16 cellular contexts compared by ENCODE assay signal in the genomic region with DNA sequence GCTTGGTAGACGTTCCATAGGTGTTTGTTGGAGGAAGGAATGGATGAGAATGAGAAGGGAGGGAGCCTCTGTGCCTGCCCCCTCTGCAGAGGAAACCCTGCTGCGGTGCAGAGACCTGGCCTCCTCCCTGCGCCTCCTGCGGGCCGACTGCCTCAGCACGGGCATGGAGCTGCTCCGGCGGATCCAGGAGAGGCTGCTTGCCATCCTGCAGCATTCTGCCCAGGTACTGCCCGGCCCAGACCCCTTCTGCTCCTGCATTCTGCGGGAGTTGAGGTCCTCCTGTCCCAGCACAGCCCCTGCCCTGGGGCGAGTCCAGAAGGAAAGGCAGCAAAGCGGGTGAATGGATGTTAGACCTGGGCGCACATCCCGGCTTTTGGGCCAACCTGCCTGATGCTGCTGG.
DNase-seq lines count a peak whose midpoint lies in the region; ATAC-seq and TF ChIP-seq lines count a peak whose summit lies in the region.
"Had no signal": no experiment of that assay in that cellular context is flagged by ENCODE, and none has a peak within 500 bp of the region (broad histone marks: within the 10 kb centered on the region; RNA-seq: fewer than 3 reads in every experiment).

No MANE protein-coding gene starts in this region.

- H3K9me2 ChIP-seq in SU-DHL-6 (replicated peaks; ENCODE audit: insufficient read depth, low read length) = no peaks in the 10 kb centered on the region

- H3K27ac Mint-ChIP-seq in activated naive CD4-positive, alpha-beta T cell treated with anti-CD3 and anti-CD28 coated beads, Interleukin-2, amount 10 ng/mL, durations not matched to agents 7 days and 5 days = peak overlapping the region; percentile 97
- peak overlapping the region; percentile 98 for H3K27ac Mint-ChIP-seq in stimulated activated naive B cell treated with anti-CD40 and anti-IgM and Interleukin-4, amounts not matched to agents 10 μg/mL and 1 μg/mL and 100 μg/mL, for 72 hours

- H3K9me3 Mint-ChIP-seq in activated naive CD4-positive, alpha-beta T cell treated with anti-CD3 and anti-CD28 coated beads, Interleukin-2, amount 10 ng/mL, durations not matched to agents 7 days and 5 days = no peaks in the 10 kb centered on the region
- peaks cover 0 to 2% of the 10 kb centered on the region in 2 donors for H3K9me3 Mint-ChIP-seq in stimulated activated naive B cell treated with anti-CD40 and anti-IgM and Interleukin-4, amounts not matched to agents 10 μg/mL and 1 μg/mL and 100 μg/mL, for 72 hours
- H3K9me3 Mint-ChIP-seq: activated CD4-positive, alpha-beta T cell treated with anti-CD3 and anti-CD28 coated beads, Interleukin-2, amount 10 ng/mL, durations not matched to agents 7 days and 5 days had no signal

- no peaks in the 10 kb centered on the region for H3K27me3 ChIP-seq in SU-DHL-6 (ENCODE audit: low read length)

- H3K4me1 Mint-ChIP-seq in activated naive CD4-positive, alpha-beta T cell treated with anti-CD3 and anti-CD28 coated beads, Interleukin-2, amount 10 ng/mL, durations not matched to agents 7 days and 5 days = peaks cover 48% of the 10 kb centered on the region
- peaks cover 53 to 76% of the 10 kb centered on the region in 2 donors for H3K4me1 Mint-ChIP-seq in stimulated activated naive B cell treated with anti-CD40 and anti-IgM and Interleukin-4, amounts not matched to agents 10 μg/mL and 1 μg/mL and 100 μg/mL, for 72 hours

- H3K9ac ChIP-seq in SU-DHL-6 (ENCODE audit: low read length) = peak overlapping the region; percentile 58; the same call in 1 of the 2 replicates
- H3K9ac ChIP-seq: KMS-11 had no signal

- H2AFZ ChIP-seq in SU-DHL-6 (ENCODE audit: low read depth, low read length, severe bottlenecking) = no peak overlapping the region

- peaks cover 30% of the 10 kb centered on the region for H3K36me3 Mint-ChIP-seq in activated naive CD4-positive, alpha-beta T cell treated with anti-CD3 and anti-CD28 coated beads, Interleukin-2, amount 10 ng/mL, durations not matched to agents 7 days and 5 days
- peaks cover 51 to 74% of the 10 kb centered on the region in 2 donors for H3K36me3 Mint-ChIP-seq in stimulated activated naive B cell treated with anti-CD40 and anti-IgM and Interleukin-4, amounts not matched to agents 10 μg/mL and 1 μg/mL and 100 μg/mL, for 72 hours

- no peaks in the 10 kb centered on the region for H4K20me1 ChIP-seq in SU-DHL-6 (ENCODE audit: low read depth, low read length)

- H3K4me3 ChIP-seq in SU-DHL-6 (ENCODE audit: insufficient read depth, low read length, poor library complexity, severe bottlenecking) = no peak overlapping the region
- H3K4me3 ChIP-seq in coronary artery = no peak overlapping the region
- H3K4me3 ChIP-seq: mucosa of descending colon, prostate gland had no signal

- peaks cover 32% of the 10 kb centered on the region for H3F3A ChIP-seq in SU-DHL-6 (ENCODE audit: insufficient read depth)

- no peak for ATAC-seq in stimulated activated naive B cell treated with anti-CD40 and anti-IgM and Interleukin-4, amounts not matched to agents 10 μg/mL and 1 μg/mL and 100 μg/mL, for 72 hours (replicated peaks)
- no peak for ATAC-seq in GM21619 (IDR thresholded peaks at IDR 0.05; ENCODE audit: unreplicated experiment)

- H3K27me3 Mint-ChIP-seq in activated naive CD4-positive, alpha-beta T cell treated with anti-CD3 and anti-CD28 coated beads, Interleukin-2, amount 10 ng/mL, durations not matched to agents 7 days and 5 days = no peaks in the 10 kb centered on the region
- H3K27me3 Mint-ChIP-seq in stimulated activated naive B cell treated with anti-CD40 and anti-IgM and Interleukin-4, amounts not matched to agents 10 μg/mL and 1 μg/mL and 100 μg/mL, for 72 hours = no peaks in the 10 kb centered on the region
- H3K27me3 Mint-ChIP-seq: activated CD4-positive, alpha-beta T cell treated with anti-CD3 and anti-CD28 coated beads, Interleukin-2, amount 10 ng/mL, durations not matched to agents 7 days and 5 days had no signal

- H3K4me2 ChIP-seq in SU-DHL-6 (ENCODE audit: low read depth, low read length, poor library complexity, severe bottlenecking) = peak overlapping the region; percentile 60
- H3K4me2 ChIP-seq: KMS-11 had no signal

- H3K27ac ChIP-seq in SU-DHL-6 (ENCODE audit: low read depth, low read length) (peak overlapping the region; percentile 89), coronary artery (no peak overlapping the region)
- H3K27ac ChIP-seq: HL-60, KMS-11, prostate gland had no signal

- peaks cover 4% of the 10 kb centered on the region for H3K36me3 ChIP-seq in SU-DHL-6 (ENCODE audit: low read length)
- H3K36me3 ChIP-seq: prostate gland had no signal

- no peak overlapping the region for H3K4me3 Mint-ChIP-seq in activated naive CD4-positive, alpha-beta T cell treated with anti-CD3 and anti-CD28 coated beads, Interleukin-2, amount 10 ng/mL, durations not matched to agents 7 days and 5 days
- peak overlapping the region in 1 of 2 donors; percentile 75 for H3K4me3 Mint-ChIP-seq in stimulated activated naive B cell treated with anti-CD40 and anti-IgM and Interleukin-4, amounts not matched to agents 10 μg/mL and 1 μg/mL and 100 μg/mL, for 72 hours

- TF ChIP-seq CTCF in SU-DHL-6 (IDR thresholded peaks at IDR 0.05; ENCODE audit: insufficient read depth, low read length, poor library complexity, severe bottlenecking) = no peak
- TF ChIP-seq CTCF in coronary artery (IDR thresholded peaks at IDR 0.05) = no peak

- CTCF ChIA-PET in activated naive CD4-positive, alpha-beta T cell treated with anti-CD3 and anti-CD28 coated beads, Interleukin-2, amount 10 ng/mL, durations not matched to agents 7 days and 5 days (lab: Charles Lee) = interaction anchor here (0.9 kb wide), 1 partner anchor 24 kb away, joined by 3 read pairs; no protein-coding TSS in a partner anchor

- H3K9me3 ChIP-seq in SU-DHL-6 (ENCODE audit: insufficient read depth, low read length) = no peaks in the 10 kb centered on the region
- H3K9me3 ChIP-seq: mucosa of descending colon, prostate gland had no signal

- peaks cover 10% of the 10 kb centered on the region for H3K79me2 ChIP-seq in SU-DHL-6 (ENCODE audit: insufficient read depth, low read length)

- DNase-seq in activated naive CD4-positive, alpha-beta T cell treated with anti-CD3 and anti-CD28 coated beads, Interleukin-2, amount 10 ng/mL, durations not matched to agents 7 days and 5 days = no peak
- no peak for DNase-seq in activated naive CD4-positive, alpha-beta T cell treated with Interleukin-2 at 50 U/mL for 16 hours
- DNase-seq in coronary artery (ENCODE audit: low spot score) (peak; percentile 67), Kasumi-1 (lab: John Stamatoyannopoulos, UW) (no peak), germinal center (ENCODE audit: low spot score) (no peak)
- no peak for DNase-seq in stimulated activated naive B cell treated with anti-CD40 and anti-IgM and Interleukin-4, amounts not matched to agents 10 μg/mL and 1 μg/mL and 100 μg/mL, for 72 hours
- DNase-seq: activated CD4-positive, alpha-beta T cell treated with anti-CD3 and anti-CD28 coated beads, Interleukin-2, amount 10 ng/mL, durations not matched to agents 7 days and 5 days; mucosa of descending colon; NCI-H1417; NCI-H2171 treated with DMSO at 0.1 percent for 48 hours; stimulated activated CD4-positive, alpha-beta T cell treated with anti-CD3 and anti-CD28 coated beads, Interleukin-12 subunit alpha, Interleukin-12 subunit beta, amount 100 ng/mL, for 4 hours had no signal
